ENCODE assay signal across 16 cellular contexts in the genomic region with DNA sequence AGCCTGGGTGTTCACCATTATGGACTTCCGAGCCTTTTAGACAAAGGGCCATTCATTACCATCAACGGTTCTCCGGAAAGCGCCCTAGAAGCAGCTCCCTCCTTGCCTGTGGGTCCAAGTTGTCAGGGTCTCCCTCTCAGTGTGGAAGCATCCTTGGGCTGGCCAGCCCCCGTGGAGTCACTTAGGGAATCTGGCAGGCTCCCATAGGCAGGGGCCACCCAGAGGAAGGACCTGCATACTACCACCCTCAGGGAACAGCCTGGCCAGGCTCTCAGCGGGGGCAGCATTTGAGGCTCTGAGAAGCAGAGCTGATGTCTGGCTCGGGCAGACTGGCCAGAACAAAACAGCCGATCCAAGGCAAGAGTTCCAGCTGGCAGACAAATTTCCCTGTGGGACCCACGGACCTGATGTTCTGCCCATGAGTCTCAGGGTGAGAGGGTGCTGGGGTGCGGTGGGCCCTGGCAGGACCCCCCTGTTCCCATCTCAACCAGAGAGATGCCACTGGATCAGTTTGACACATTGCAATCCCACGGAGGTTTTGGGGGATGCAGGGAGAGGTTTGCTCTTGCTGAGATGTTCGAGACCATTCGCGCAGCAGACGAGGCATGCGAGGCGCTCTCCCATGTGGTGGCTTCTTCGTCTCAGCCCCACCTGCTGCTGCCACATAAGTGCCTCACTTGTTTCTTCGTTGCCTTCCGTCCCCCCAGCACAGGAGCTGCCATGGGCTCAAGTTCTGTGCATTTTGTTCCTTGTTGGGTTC.
"Had no signal": no experiment of that assay in that cellular context is flagged by ENCODE, and none has a peak within 500 bp of the region (broad histone marks: within the 10 kb centered on the region; RNA-seq: fewer than 3 reads in every experiment).

No MANE protein-coding gene starts in this region.

- H3K36me3 Mint-ChIP-seq: activated CD4-positive, alpha-beta memory T cell treated with anti-CD3 and anti-CD28 coated beads for 36 hours; activated naive CD8-positive, alpha-beta T cell treated with anti-CD3 and anti-CD28 coated beads, Interleukin-2, amount 10 ng/mL, durations not matched to agents 7 days and 5 days; stimulated activated naive B cell treated with anti-CD40 and anti-IgM and Interleukin-4, amounts not matched to agents 10 μg/mL and 1 μg/mL and 100 μg/mL, for 72 hours had no signal

- H2AFZ ChIP-seq: parathyroid adenoma had no signal

- H3K9me3 Mint-ChIP-seq: activated CD4-positive, alpha-beta memory T cell treated with anti-CD3 and anti-CD28 coated beads for 36 hours; activated naive CD8-positive, alpha-beta T cell treated with anti-CD3 and anti-CD28 coated beads, Interleukin-2, amount 10 ng/mL, durations not matched to agents 7 days and 5 days; stimulated activated naive B cell treated with anti-CD40 and anti-IgM and Interleukin-4, amounts not matched to agents 10 μg/mL and 1 μg/mL and 100 μg/mL, for 72 hours had no signal

- H3K27ac Mint-ChIP-seq: activated CD4-positive, alpha-beta memory T cell treated with anti-CD3 and anti-CD28 coated beads for 36 hours; activated naive CD8-positive, alpha-beta T cell treated with anti-CD3 and anti-CD28 coated beads, Interleukin-2, amount 10 ng/mL, durations not matched to agents 7 days and 5 days; stimulated activated naive B cell treated with anti-CD40 and anti-IgM and Interleukin-4, amounts not matched to agents 10 μg/mL and 1 μg/mL and 100 μg/mL, for 72 hours had no signal

- FAIRE-seq: colon had no signal

- DNase-seq: activated CD4-positive, alpha-beta memory T cell treated with anti-CD3 and anti-CD28 coated beads for 36 hours; activated CD4-positive, CD25-positive, alpha-beta regulatory T cell treated with anti-CD3 and anti-CD28 coated beads, Interleukin-2, amount 50 U/mL, for 72 hours; activated naive CD8-positive, alpha-beta T cell treated with anti-CD3 and anti-CD28 coated beads, Interleukin-2, amount 10 ng/mL, durations not matched to agents 7 days and 5 days; activated T-cell treated with anti-CD3 and anti-CD28 coated beads, Interleukin-2, amount 50 U/mL, for 48 hours; esophagus squamous epithelium; foreskin fibroblast; heart right ventricle; left lung; mesendoderm; stimulated activated CD4-positive, alpha-beta T cell treated with anti-CD3 and anti-CD28 coated beads, Interleukin-2, amount 100 ng/mL, for 24 hours; stimulated activated naive B cell treated with anti-CD40 and anti-IgM and Interleukin-4, amounts not matched to agents 10 μg/mL and 1 μg/mL and 100 μg/mL, for 72 hours; T-helper 2 cell had no signal

- H3K4me1 ChIP-seq: left lung, parathyroid adenoma, upper lobe of left lung had no signal

- H3K79me2 ChIP-seq: parathyroid adenoma had no signal

- H3K4me1 Mint-ChIP-seq: activated naive CD8-positive, alpha-beta T cell treated with anti-CD3 and anti-CD28 coated beads, Interleukin-2, amount 10 ng/mL, durations not matched to agents 7 days and 5 days; stimulated activated naive B cell treated with anti-CD40 and anti-IgM and Interleukin-4, amounts not matched to agents 10 μg/mL and 1 μg/mL and 100 μg/mL, for 72 hours had no signal

- H3K9me3 ChIP-seq: esophagus squamous epithelium, heart right ventricle, left lung, right atrium auricular region, upper lobe of left lung had no signal

- ATAC-seq: left lung; stimulated activated naive B cell treated with anti-CD40 and anti-IgM and Interleukin-4, amounts not matched to agents 10 μg/mL and 1 μg/mL and 100 μg/mL, for 72 hours had no signal

- H3K27ac ChIP-seq: esophagus squamous epithelium, heart right ventricle, left lung, parathyroid adenoma, right atrium auricular region, upper lobe of left lung had no signal

- H3K27me3 ChIP-seq: heart right ventricle, left lung, right atrium auricular region, upper lobe of left lung had no signal

- H3K36me3 ChIP-seq: esophagus squamous epithelium, heart right ventricle, left lung, right atrium auricular region, upper lobe of left lung had no signal

- H3K4me3 ChIP-seq: esophagus squamous epithelium, heart right ventricle, left lung, right atrium auricular region, upper lobe of left lung had no signal

- H3K4me3 Mint-ChIP-seq: activated CD4-positive, alpha-beta memory T cell treated with anti-CD3 and anti-CD28 coated beads for 36 hours; activated naive CD8-positive, alpha-beta T cell treated with anti-CD3 and anti-CD28 coated beads, Interleukin-2, amount 10 ng/mL, durations not matched to agents 7 days and 5 days; stimulated activated naive B cell treated with anti-CD40 and anti-IgM and Interleukin-4, amounts not matched to agents 10 μg/mL and 1 μg/mL and 100 μg/mL, for 72 hours had no signal

- H3K27me3 Mint-ChIP-seq: activated CD4-positive, alpha-beta memory T cell treated with anti-CD3 and anti-CD28 coated beads for 36 hours; activated naive CD8-positive, alpha-beta T cell treated with anti-CD3 and anti-CD28 coated beads, Interleukin-2, amount 10 ng/mL, durations not matched to agents 7 days and 5 days; stimulated activated naive B cell treated with anti-CD40 and anti-IgM and Interleukin-4, amounts not matched to agents 10 μg/mL and 1 μg/mL and 100 μg/mL, for 72 hours had no signal

- H3K9ac ChIP-seq: parathyroid adenoma had no signal
